8 cellular contexts compared by ENCODE assay signal in the genomic region with DNA sequence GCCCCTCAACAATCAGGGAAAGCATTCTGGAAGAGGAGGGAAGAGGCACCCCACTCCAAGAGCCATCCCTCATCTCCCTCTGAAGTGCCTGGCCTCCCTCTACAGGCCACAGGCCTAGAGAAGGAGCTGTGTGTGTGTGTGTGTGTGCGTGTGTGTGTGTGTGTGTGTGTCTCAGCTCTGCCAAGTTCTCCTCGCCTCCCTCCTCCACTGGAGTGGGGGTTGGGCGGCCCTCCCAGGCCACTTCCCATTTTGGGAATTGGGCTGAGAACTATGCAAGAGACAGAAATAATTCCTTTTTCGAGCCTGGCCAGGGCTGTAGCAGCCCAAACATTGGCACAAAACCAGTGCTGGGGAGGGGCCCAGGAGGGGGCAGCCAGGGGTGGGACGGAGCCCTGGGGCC. TPM values are rescaled to one million over a fixed set of nuclear protein-coding genes. Genes with fewer than 3 reads are reported as not detected.
DNase-seq lines count a peak whose midpoint lies in the region; ATAC-seq and TF ChIP-seq lines count a peak whose summit lies in the region.
"Had no signal": no experiment of that assay in that cellular context is flagged by ENCODE, and none has a peak within 500 bp of the region (broad histone marks: within the 10 kb centered on the region; RNA-seq: fewer than 3 reads in every experiment).

No MANE protein-coding gene starts in this region.

- H3K36me3 ChIP-seq in tibial nerve, result no peaks in the 10 kb centered on the region

- H3K4me1 Mint-ChIP-seq in stimulated activated naive B cell treated with anti-CD40 and anti-IgM and Interleukin-4, amounts not matched to agents 10 μg/mL and 1 μg/mL and 100 μg/mL, for 72 hours, result no peaks in the 10 kb centered on the region

- peaks cover 30 to 61% of the 10 kb centered on the region in 2 donors for H3K27me3 Mint-ChIP-seq in stimulated activated naive B cell treated with anti-CD40 and anti-IgM and Interleukin-4, amounts not matched to agents 10 μg/mL and 1 μg/mL and 100 μg/mL, for 72 hours

- no peak overlapping the region for H3K27ac Mint-ChIP-seq in stimulated activated naive B cell treated with anti-CD40 and anti-IgM and Interleukin-4, amounts not matched to agents 10 μg/mL and 1 μg/mL and 100 μg/mL, for 72 hours

- H3K27me3 ChIP-seq in tibial nerve, result no peaks in the 10 kb centered on the region

- H3K4me3 Mint-ChIP-seq in stimulated activated naive B cell treated with anti-CD40 and anti-IgM and Interleukin-4, amounts not matched to agents 10 μg/mL and 1 μg/mL and 100 μg/mL, for 72 hours, result no peak overlapping the region

- H3K9me3 ChIP-seq in tibial nerve, result no peaks in the 10 kb centered on the region

- 10 to 12% methylated on average over 5 of the region's 5 CpGs for WGBS in tibial nerve, 2 donors

- H3K36me3 Mint-ChIP-seq in stimulated activated naive B cell treated with anti-CD40 and anti-IgM and Interleukin-4, amounts not matched to agents 10 μg/mL and 1 μg/mL and 100 μg/mL, for 72 hours, result no peaks in the 10 kb centered on the region

- TF ChIP-seq CTCF in tibial nerve (IDR thresholded peaks at IDR 0.05) (peak in 1 of 5 experiments; percentile 43), GM13977 (IDR thresholded peaks at IDR 0.05; ENCODE audit: extremely low read depth, insufficient read depth, missing control alignments) (no peak)

- no peak overlapping the region for H3K4me3 ChIP-seq in tibial nerve

- peak overlapping the region in 3 of 4 donors; percentile 43 to 82 (median 80) for H3K27ac ChIP-seq in tibial nerve

- in situ Hi-C loops in GM13977 (cut with MboI; ENCODE audit: low pct_unique_long_range_greater_than_20kb, low sequenced_read_pairs, unreplicated experiment), result no loop called here

- TF ChIP-seq POLR2A in tibial nerve (IDR thresholded peaks at IDR 0.05), result peak in 1 of 2 donors; percentile 27

- H3K4me1 ChIP-seq in tibial nerve, result peaks cover 0 to 41% (median 9%) of the 10 kb centered on the region in 4 donors

- peak; percentile 78 for DNase-seq in UCSD-AML1 (lab: John Stamatoyannopoulos, UW; ENCODE audit: unreplicated experiment)
- peak; percentile 66 for DNase-seq in fibroblast of peridontal ligament (ENCODE audit: extremely low read depth)
- peak; percentile 38 for DNase-seq in midbrain (lab: John Stamatoyannopoulos, UW)
- DNase-seq in tibial nerve (ENCODE audit: low spot score in 2 of 2), result peak; percentile 74 to 87
- no peak for DNase-seq in stimulated activated naive B cell treated with anti-CD40 and anti-IgM and Interleukin-4, amounts not matched to agents 10 μg/mL and 1 μg/mL and 100 μg/mL, for 72 hours
- no peak for DNase-seq in GM13977 (ENCODE audit: low spot score)
- DNase-seq in NCI-H2196 treated with DMSO at 0.1 percent for 48 hours (lab: John Stamatoyannopoulos, UW; ENCODE audit: unreplicated experiment), result no peak

- peaks cover 0 to 2% of the 10 kb centered on the region in 2 donors for H3K9me3 Mint-ChIP-seq in stimulated activated naive B cell treated with anti-CD40 and anti-IgM and Interleukin-4, amounts not matched to agents 10 μg/mL and 1 μg/mL and 100 μg/mL, for 72 hours

- TF ChIP-seq EP300 in tibial nerve (IDR thresholded peaks at IDR 0.05), result peak in 1 of 2 donors; percentile 31

- ATAC-seq in stimulated activated naive B cell treated with anti-CD40 and anti-IgM and Interleukin-4, amounts not matched to agents 10 μg/mL and 1 μg/mL and 100 μg/mL, for 72 hours (replicated peaks), result no peak

RNA-seq across cellular contexts. Expression of gene KCNB1, which starts 35.7 kb away (rescaled TPM):
- 10 to 100 TPM in 1 of 4 donors, 1 to 10 TPM in 3; 3.9 to 11.7 (median 6.7) TPM for total RNA-seq in tibial nerve
- total RNA-seq: endothelial cell of umbilical vein had no signal

Comparison
In these comparisons a context has a peak if more than half of its experiments do, and no peak if none do; other contexts are left out.
1. DNase-seq: peak in UCSD-AML1 (single experiment), fibroblast of peridontal ligament (single experiment), midbrain (single experiment) and tibial nerve (2 of 2); none in stimulated activated naive B cell treated with anti-CD40 and anti-IgM and Interleukin-4, amounts not matched to agents 10 μg/mL and 1 μg/mL and 100 μg/mL, for 72 hours (single experiment), GM13977 (single experiment) and NCI-H2196 treated with DMSO at 0.1 percent for 48 hours (single experiment).